Comparison of ENCODE assay signal across 9 cellular contexts in the genomic region with DNA sequence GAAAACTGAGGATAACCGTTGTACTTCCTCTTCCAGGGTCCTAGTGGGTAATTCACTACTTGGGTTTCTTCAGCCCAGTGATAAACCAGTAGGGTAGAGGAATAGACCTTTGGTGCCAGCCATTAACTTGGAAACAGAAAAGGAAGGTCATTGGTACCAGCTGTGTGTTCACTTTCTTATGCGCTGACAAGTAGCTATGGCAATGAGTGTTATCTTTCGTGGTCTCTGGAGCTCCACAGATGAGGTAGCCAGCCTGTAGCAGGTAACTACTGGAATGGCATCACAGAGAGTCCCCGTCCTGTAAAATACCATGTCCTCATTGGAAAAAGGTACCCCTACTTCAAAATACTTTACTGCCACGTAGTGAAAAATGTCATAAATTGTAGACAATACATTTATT. TPM values are rescaled to one million over a fixed set of nuclear protein-coding genes. Genes with fewer than 3 reads are reported as not detected.
A peak's percentile ranks its signal among the peaks of the same experiment; 100 is the strongest.
DNase-seq lines count a peak whose midpoint lies in the region; ATAC-seq and TF ChIP-seq lines count a peak whose summit lies in the region.
"Had no signal": no experiment of that assay in that cellular context is flagged by ENCODE, and none has a peak within 500 bp of the region (broad histone marks: within the 10 kb centered on the region; RNA-seq: fewer than 3 reads in every experiment).

No MANE protein-coding gene starts in this region.

- DNase-seq in CD8-positive, alpha-beta T cell = no peak
- DNase-seq in HT-29 (ENCODE audit: low spot score) (peak; percentile 15), mesenchymal stem cell (peak; percentile 11), MV-4-11 (lab: John Stamatoyannopoulos, UW) (no peak), NCI-H2171 treated with DMSO at 0.1 percent for 48 hours (lab: John Stamatoyannopoulos, UW) (no peak)

- ATAC-seq in CD8-positive, alpha-beta T cell = no peak
- ATAC-seq in activated T-helper 17 cell treated with anti-CD3 and anti-CD28 coated beads, Interleukin-2, amount 50 U/mL, for 72 hours (replicated peaks) = peak; percentile 19
- ATAC-seq in HG02610 (IDR thresholded peaks at IDR 0.05; ENCODE audit: unreplicated experiment) (no peak), HG03469 (IDR thresholded peaks at IDR 0.05; ENCODE audit: unreplicated experiment) (no peak)

- H3K18ac ChIP-seq in mesenchymal stem cell (ENCODE audit: low read depth in 1 of 2, low read length in 2 of 2) = no peak overlapping the region

- H3K14ac ChIP-seq in mesenchymal stem cell (ENCODE audit: low read length in 2 of 2) = no peak overlapping the region

- H3K9ac ChIP-seq in mesenchymal stem cell (ENCODE audit: low read length) = peak overlapping the region; percentile 95

- no peak overlapping the region for H4K91ac ChIP-seq in mesenchymal stem cell (ENCODE audit: low read length)

- H3K79me1 ChIP-seq in mesenchymal stem cell (replicated peaks; ENCODE audit: low read length, poor library complexity, severe bottlenecking) = no peaks in the 10 kb centered on the region

- H3K27ac Mint-ChIP-seq in CD8-positive, alpha-beta T cell = no peak overlapping the region
- peak overlapping the region; percentile 90 for H3K27ac Mint-ChIP-seq in activated T-helper 17 cell treated with anti-CD3 and anti-CD28 coated beads, Interleukin-2, amount 50 U/mL, for 72 hours

- H3K4me3 Mint-ChIP-seq in CD8-positive, alpha-beta T cell = peak overlapping the region; percentile 87
- peak overlapping the region; percentile 99 for H3K4me3 Mint-ChIP-seq in activated T-helper 17 cell treated with anti-CD3 and anti-CD28 coated beads, Interleukin-2, amount 50 U/mL, for 72 hours

- no peak overlapping the region for H2BK12ac ChIP-seq in mesenchymal stem cell (ENCODE audit: low read length in 2 of 2)

- no peak overlapping the region for H2BK120ac ChIP-seq in mesenchymal stem cell (ENCODE audit: low read depth, low read length)

- no peaks in the 10 kb centered on the region for H3K27me3 ChIP-seq in CD8-positive, alpha-beta T cell (ENCODE audit: insufficient read depth, low read length)
- no peaks in the 10 kb centered on the region for H3K27me3 ChIP-seq in mesenchymal stem cell (ENCODE audit: control insufficient read depth in 1 of 2, insufficient read depth in 1 of 2, low read length in 2 of 2)

- peaks cover 52% of the 10 kb centered on the region for H3K4me1 Mint-ChIP-seq in CD8-positive, alpha-beta T cell (ENCODE audit: low read depth)
- H3K4me1 Mint-ChIP-seq in activated T-helper 17 cell treated with anti-CD3 and anti-CD28 coated beads, Interleukin-2, amount 50 U/mL, for 72 hours = peaks cover 26% of the 10 kb centered on the region

- intact Hi-C loops in CD8-positive, alpha-beta T cell (cut with DNase I, micrococcal nuclease) = loop anchor here (2.0 to 10.0 kb wide), 5 partner anchors 18 to 783 kb away; no protein-coding TSS in a partner anchor

- POLR2A ChIA-PET in CD8-positive, alpha-beta T cell (lab: Charles Lee) = interaction anchor here (0.7 to 5.2 kb wide), 6 partner anchors 7 to 582 kb away, joined by 3 to 62 read pairs (median 26); a partner anchor contains a TSS

- H2AFZ ChIP-seq in mesenchymal stem cell (ENCODE audit: low read depth, low read length) = no peak overlapping the region

- peak overlapping the region; percentile 74 for H3K4me3 ChIP-seq in CD8-positive, alpha-beta T cell (ENCODE audit: low read depth, low read length)
- H3K4me3 ChIP-seq in mesenchymal stem cell (ENCODE audit: insufficient read depth in 1 of 2, low read depth in 1 of 2, low read length in 2 of 2) = peak overlapping the region in 1 of 2 experiments; percentile 82

- H2AK5ac ChIP-seq in mesenchymal stem cell (ENCODE audit: low read length, severe bottlenecking) = no peak overlapping the region

- 81% methylated on average over 4 of the region's 5 CpGs for WGBS in mesenchymal stem cell

- H3K36me3 Mint-ChIP-seq in CD8-positive, alpha-beta T cell = peaks cover 22% of the 10 kb centered on the region
- peaks cover 57% of the 10 kb centered on the region for H3K36me3 Mint-ChIP-seq in activated T-helper 17 cell treated with anti-CD3 and anti-CD28 coated beads, Interleukin-2, amount 50 U/mL, for 72 hours (ENCODE audit: low read depth)

- H3K27ac ChIP-seq in CD8-positive, alpha-beta T cell (ENCODE audit: low read depth, low read length) = no peak overlapping the region
- no peak overlapping the region for H3K27ac ChIP-seq in mesenchymal stem cell (ENCODE audit: low read length, poor library complexity, severe bottlenecking)

- no peaks in the 10 kb centered on the region for H3K36me3 ChIP-seq in CD8-positive, alpha-beta T cell (ENCODE audit: insufficient read depth, low read length)
- peaks cover 3 to 7% of the 10 kb centered on the region in 2 experiments for H3K36me3 ChIP-seq in mesenchymal stem cell (ENCODE audit: control insufficient read depth in 1 of 2, insufficient read depth in 2 of 2, low read depth in 1 of 2, low read length in 2 of 2)

- no peak for TF ChIP-seq CTCF in CD8-positive, alpha-beta T cell (IDR thresholded peaks at IDR 0.05)

- H2BK15ac ChIP-seq in mesenchymal stem cell (ENCODE audit: low read depth, poor library complexity, severe bottlenecking) = no peak overlapping the region

- H3K9me3 Mint-ChIP-seq in CD8-positive, alpha-beta T cell = no peaks in the 10 kb centered on the region
- no peaks in the 10 kb centered on the region for H3K9me3 Mint-ChIP-seq in activated T-helper 17 cell treated with anti-CD3 and anti-CD28 coated beads, Interleukin-2, amount 50 U/mL, for 72 hours
- H3K9me3 Mint-ChIP-seq: memory B cell had no signal

- CTCF ChIA-PET in CD8-positive, alpha-beta T cell (lab: Charles Lee) = interaction anchor here (1.1 kb wide), 1 partner anchor 11 kb away, joined by 3 read pairs; no protein-coding TSS in a partner anchor

- H3K23ac ChIP-seq in mesenchymal stem cell (ENCODE audit: low read length in 2 of 2) = no peak overlapping the region

- no peaks in the 10 kb centered on the region for H3K27me3 Mint-ChIP-seq in CD8-positive, alpha-beta T cell (ENCODE audit: low read depth)
- no peaks in the 10 kb centered on the region for H3K27me3 Mint-ChIP-seq in activated T-helper 17 cell treated with anti-CD3 and anti-CD28 coated beads, Interleukin-2, amount 50 U/mL, for 72 hours
- H3K27me3 Mint-ChIP-seq: memory B cell had no signal

- no peak overlapping the region for H3K4ac ChIP-seq in mesenchymal stem cell (ENCODE audit: low read depth in 1 of 2, low read length in 2 of 2)

- H2BK5ac ChIP-seq in mesenchymal stem cell (ENCODE audit: low read depth, low read length, poor library complexity, severe bottlenecking) = no peak overlapping the region

- peak overlapping the region; percentile 35 for H3K4me2 ChIP-seq in mesenchymal stem cell (ENCODE audit: low read length, poor library complexity, severe bottlenecking)

- H3K9me3 ChIP-seq in CD8-positive, alpha-beta T cell (ENCODE audit: low read length) = no peaks in the 10 kb centered on the region
- H3K9me3 ChIP-seq in mesenchymal stem cell (ENCODE audit: control insufficient read depth, low read length) = no peaks in the 10 kb centered on the region

- peaks cover 44% of the 10 kb centered on the region for H3K4me1 ChIP-seq in CD8-positive, alpha-beta T cell (ENCODE audit: insufficient read depth, low read length)
- peaks cover 8% of the 10 kb centered on the region for H3K4me1 ChIP-seq in mesenchymal stem cell (ENCODE audit: control insufficient read depth, insufficient read depth, low read depth, low read length)

- no peak overlapping the region for H4K8ac ChIP-seq in mesenchymal stem cell (ENCODE audit: low read length)

RNA-seq across cellular contexts. Expression of a gene that starts 2.3 kb away (rescaled TPM):
- total RNA-seq in CD8-positive, alpha-beta T cell = 100 to 1,000 TPM; 140 to 159 TPM
- total RNA-seq in HT-29 (2014; rRNA removed; shearing (Covaris generic)) = 27.8 and 31.2 TPM in 2 replicates
- 10 to 100 TPM; 98.7 to 99.6 TPM for total RNA-seq in activated T-helper 17 cell treated with anti-CD3 and anti-CD28 coated beads, Interleukin-2, amount 50 U/mL, for 72 hours
- 17.2 TPM for polyA plus RNA-seq in mesenchymal stem cell (2013, experiment 1 of 2)
- 17.2 TPM for polyA plus RNA-seq in mesenchymal stem cell (2013, experiment 2 of 2)

Comparison
In these comparisons a context has a peak if more than half of its experiments do, and no peak if none do; other contexts are left out.
1. DNase-seq: peak in HT-29 (single experiment) and mesenchymal stem cell (single experiment); none in CD8-positive, alpha-beta T cell (0 of 7), MV-4-11 (single experiment) and NCI-H2171 treated with DMSO at 0.1 percent for 48 hours (single experiment).